ENCODE assay signal across 10 cellular contexts in genomic region chr22:40310081-40310770, GRCh38. TPM values are rescaled to one million over a fixed set of nuclear protein-coding genes. Genes with fewer than 3 reads are reported as not detected.
DNase-seq lines count a peak whose midpoint lies in the region; ATAC-seq, FAIRE-seq and TF ChIP-seq lines count a peak whose summit lies in the region.
"Had no signal": no experiment of that assay in that cellular context is flagged by ENCODE, and none has a peak within 500 bp of the region (broad histone marks: within the 10 kb centered on the region; RNA-seq: fewer than 3 reads in every experiment).

No MANE protein-coding gene starts in this region.

- no peaks in the 10 kb centered on the region for H3K27me3 Mint-ChIP-seq in activated naive CD8-positive, alpha-beta T cell
- no peaks in the 10 kb centered on the region for H3K27me3 Mint-ChIP-seq in activated naive CD8-positive, alpha-beta T cell treated with anti-CD3 and anti-CD28 coated beads, Interleukin-2, amount 50 U/mL, for 24 hours
- H3K27me3 Mint-ChIP-seq in T-helper 2 cell treated with Interferon-gamma antibody and Interleukin-4, amounts not matched to agents 5 μg/mL and 100 μg/mL, for 36 hours (ENCODE audit: low read depth), result no peaks in the 10 kb centered on the region

- H4K20me1 ChIP-seq in GM12878 (ENCODE audit: control insufficient read depth, insufficient read depth), result no peaks in the 10 kb centered on the region

- H3K4me3 ChIP-seq in GM12878 (no peak overlapping the region), mesodermal cell (ENCODE audit: extremely low read depth, insufficient read depth, low read length, poor library complexity, severe bottlenecking) (no peak overlapping the region), uterus (no peak overlapping the region)
- H3K4me3 ChIP-seq: cardiac muscle cell had no signal

- TF ChIP-seq CTCF in GM12878 (IDR thresholded peaks at IDR 0.05 in 2 of 3, conservative IDR thresholded peaks at IDR 0.05 in 1 of 3; ENCODE audit: control insufficient read depth in 2 of 3, extremely low read depth in 1 of 3, insufficient read depth in 1 of 3, low read depth in 3 of 3, low read length in 3 of 3) (no peak), uterus (IDR thresholded peaks at IDR 0.05) (no peak)

- no peak for TF ChIP-seq EP300 in GM12878 (IDR thresholded peaks at IDR 0.05; ENCODE audit: borderline replicate concordance in 1 of 2, control insufficient read depth in 1 of 2, low read depth in 2 of 2, low read length in 2 of 2)

- peaks cover 39% of the 10 kb centered on the region for H3K4me1 Mint-ChIP-seq in activated naive CD8-positive, alpha-beta T cell (ENCODE audit: low read depth)
- H3K4me1 Mint-ChIP-seq in activated naive CD8-positive, alpha-beta T cell treated with anti-CD3 and anti-CD28 coated beads, Interleukin-2, amount 50 U/mL, for 24 hours, result peaks cover 26% of the 10 kb centered on the region
- H3K4me1 Mint-ChIP-seq in T-helper 2 cell treated with Interferon-gamma antibody and Interleukin-4, amounts not matched to agents 5 μg/mL and 100 μg/mL, for 36 hours (ENCODE audit: low read depth), result peaks cover 21% of the 10 kb centered on the region

- H3K27ac ChIP-seq in GM12878 (ENCODE audit: control insufficient read depth, insufficient read depth), result no peak overlapping the region
- H3K27ac ChIP-seq in mesodermal cell (ENCODE audit: low read depth, low read length, severe bottlenecking), result peak overlapping the region; percentile 94
- peak overlapping the region; percentile 34 to 62 for H3K27ac ChIP-seq in uterus
- H3K27ac ChIP-seq: cardiac muscle cell had no signal

- no peak for DNase-seq in activated naive CD8-positive, alpha-beta T cell treated with anti-CD3 and anti-CD28 coated beads, Interleukin-2, amount 50 U/mL, for 24 hours
- no peak for DNase-seq in GM12878 (ENCODE audit: low read depth, low spot score)
- peak; percentile 25 to 48 for DNase-seq in uterus
- no peak for DNase-seq in T-helper 2 cell treated with Interferon-gamma antibody and Interleukin-4, amounts not matched to agents 5 μg/mL and 100 μg/mL, for 36 hours (ENCODE audit: low spot score)
- no peak for DNase-seq in mesenteric fat pad (ENCODE audit: low spot score)
- no peak for DNase-seq in NCI-H2107 (lab: John Stamatoyannopoulos, UW)

- no peak overlapping the region for H3K9ac ChIP-seq in GM12878 (ENCODE audit: control insufficient read depth, insufficient read depth, low read length)

- H3K9me3 ChIP-seq in GM12878 (replicated peaks; ENCODE audit: control insufficient read depth, insufficient read depth, low read length) (no peaks in the 10 kb centered on the region), mesodermal cell (ENCODE audit: control insufficient read depth, low read length) (no peaks in the 10 kb centered on the region), uterus (no peaks in the 10 kb centered on the region)

- TF ChIP-seq POLR2A in GM12878 (IDR thresholded peaks at IDR 0.05; ENCODE audit: low read depth, low read length), result no peak
- no peak for TF ChIP-seq POLR2A in uterus (IDR thresholded peaks at IDR 0.05)

- RAD21 ChIA-PET in GM12878 (lab: Charles Lee; ENCODE audit: unreplicated experiment), result no interaction called here

- 59% methylated on average over 9 of the region's 9 CpGs for WGBS in GM12878 (ENCODE audit: insufficient coverage, insufficient replicate concordance, low lambda C conversion rate, missing lambda C conversion rate)
- WGBS in mesodermal cell (ENCODE audit: insufficient coverage in 2 of 2), 2 experiments, result 81 to 94% methylated on average over 5 to 7 of the region's 9 CpGs

- H3K36me3 Mint-ChIP-seq in activated naive CD8-positive, alpha-beta T cell, result peaks cover 30% of the 10 kb centered on the region
- peaks cover 39% of the 10 kb centered on the region for H3K36me3 Mint-ChIP-seq in activated naive CD8-positive, alpha-beta T cell treated with anti-CD3 and anti-CD28 coated beads, Interleukin-2, amount 50 U/mL, for 24 hours (ENCODE audit: low read depth)
- peaks cover 63% of the 10 kb centered on the region for H3K36me3 Mint-ChIP-seq in T-helper 2 cell treated with Interferon-gamma antibody and Interleukin-4, amounts not matched to agents 5 μg/mL and 100 μg/mL, for 36 hours (ENCODE audit: low read depth)

- CTCF ChIA-PET in GM12878 (lab: Yijun Ruan, JAX), result no interaction called here

- POLR2A ChIA-PET in GM12878 (lab: Charles Lee), result no interaction called here

- SMC1A ChIA-PET in GM12878 (lab: Charles Lee; ENCODE audit: uncharacterized antibody, unreplicated experiment), result interaction anchor here (0.7 kb wide), 1 partner anchor 24 kb away, joined by 3 read pairs; no protein-coding TSS in a partner anchor

- intact Hi-C loops in GM12878 (cut with micrococcal nuclease; ENCODE audit: unreplicated experiment), result no loop called here
- intact Hi-C loops in uterus (cut with DNase I; ENCODE audit: low total_unique reads), result no loop called here

- TF ChIP-seq RAD21 in GM12878 (IDR thresholded peaks at IDR 0.05; ENCODE audit: insufficient read depth, low read depth, low read length), result no peak

- no peak overlapping the region for H2AFZ ChIP-seq in GM12878 (ENCODE audit: control insufficient read depth, low read depth, low read length)

- H3K4me1 ChIP-seq in GM12878 (ENCODE audit: control insufficient read depth, insufficient read depth, low read length) (no peaks in the 10 kb centered on the region), mesodermal cell (ENCODE audit: control insufficient read depth, insufficient read depth, low read length, poor library complexity, severe bottlenecking) (peaks cover 26% of the 10 kb centered on the region), uterus (no peaks in the 10 kb centered on the region)

- no peak for ATAC-seq in activated naive CD8-positive, alpha-beta T cell treated with anti-CD3 and anti-CD28 coated beads, Interleukin-2, amount 50 U/mL, for 24 hours
- no peak for ATAC-seq in GM12878

- no peak for FAIRE-seq in GM12878 (lab: Jason Lieb, UNC)
- FAIRE-seq: A204.1 had no signal

- H3K27ac Mint-ChIP-seq in activated naive CD8-positive, alpha-beta T cell, result peak overlapping the region; percentile 67
- no peak overlapping the region for H3K27ac Mint-ChIP-seq in activated naive CD8-positive, alpha-beta T cell treated with anti-CD3 and anti-CD28 coated beads, Interleukin-2, amount 50 U/mL, for 24 hours
- no peak overlapping the region for H3K27ac Mint-ChIP-seq in T-helper 2 cell treated with Interferon-gamma antibody and Interleukin-4, amounts not matched to agents 5 μg/mL and 100 μg/mL, for 36 hours

- H3K9me3 Mint-ChIP-seq in activated naive CD8-positive, alpha-beta T cell (ENCODE audit: low read depth), result no peaks in the 10 kb centered on the region
- no peaks in the 10 kb centered on the region for H3K9me3 Mint-ChIP-seq in activated naive CD8-positive, alpha-beta T cell treated with anti-CD3 and anti-CD28 coated beads, Interleukin-2, amount 50 U/mL, for 24 hours
- no peaks in the 10 kb centered on the region for H3K9me3 Mint-ChIP-seq in T-helper 2 cell treated with Interferon-gamma antibody and Interleukin-4, amounts not matched to agents 5 μg/mL and 100 μg/mL, for 36 hours

- no peaks in the 10 kb centered on the region for H3K27me3 ChIP-seq in GM12878 (replicated peaks in 1 of 2; ENCODE audit: control insufficient read depth in 2 of 2, insufficient read depth in 2 of 2, low read length in 1 of 2)
- no peaks in the 10 kb centered on the region for H3K27me3 ChIP-seq in uterus
- H3K27me3 ChIP-seq: cardiac muscle cell had no signal

- in situ Hi-C loops in GM12878 (cut with MboI), result no loop called here

- no TSS peak for BruUV-seq in GM12878 (replicated peaks; lab: Mats Ljungman, UMichigan)

- H3K79me2 ChIP-seq in GM12878 (ENCODE audit: control insufficient read depth, insufficient read depth, low read length), result no peaks in the 10 kb centered on the region

- H3K36me3 ChIP-seq in GM12878 (ENCODE audit: control insufficient read depth in 2 of 2, insufficient read depth in 2 of 2, low read length in 1 of 2) (peaks cover 13 to 41% of the 10 kb centered on the region in 2 experiments), mesodermal cell (ENCODE audit: control insufficient read depth, insufficient read depth, low read length) (peaks cover 68% of the 10 kb centered on the region), uterus (no peaks in the 10 kb centered on the region)

- no peak overlapping the region for H3K4me3 Mint-ChIP-seq in activated naive CD8-positive, alpha-beta T cell
- no peak overlapping the region for H3K4me3 Mint-ChIP-seq in activated naive CD8-positive, alpha-beta T cell treated with anti-CD3 and anti-CD28 coated beads, Interleukin-2, amount 50 U/mL, for 24 hours
- H3K4me3 Mint-ChIP-seq in T-helper 2 cell treated with Interferon-gamma antibody and Interleukin-4, amounts not matched to agents 5 μg/mL and 100 μg/mL, for 36 hours, result no peak overlapping the region

- no peak overlapping the region for H3K4me2 ChIP-seq in GM12878 (ENCODE audit: control insufficient read depth, insufficient read depth)

TF ChIP-seq in GM12878, 131 proteins besides CTCF, POLR2A, EP300 and RAD21 (continues in another document):
- TF ChIP-seq TARDBP (IDR thresholded peaks at IDR 0.05; ENCODE audit: borderline replicate concordance) (no peak), POLR2AphosphoS2 (IDR thresholded peaks at IDR 0.05; ENCODE audit: low read depth, low read length) (no peak), NR2F1 (conservative IDR thresholded peaks at IDR 0.05) (no peak)

RNA-seq across cellular contexts. Expression of gene ADSL, which starts 36.1 kb away (rescaled TPM):
- 97.8 and 105 TPM in 2 replicates for total RNA-seq in GM12878 (2013; cell fraction: nucleolus; rRNA removed)
- total RNA-seq in GM12878 (2014; rRNA removed) (141 and 144 TPM in 2 replicates), GM12878 (2014; rRNA removed; fragmentation: Illumina TruSeq; extraction: Trizol) (124 and 126 TPM in 2 replicates), GM12878 (2021) (132 and 133 TPM in 2 replicates), uterus (100 to 1,000 TPM in 2 of 4 donors, 10 to 100 TPM in 2; 28.5 to 151 (median 79.5) TPM), mesenteric fat pad (55.1 TPM)
- polyA plus RNA-seq in GM12878 (2011; ENCODE audit: low read depth), result 75.9 TPM
- polyA plus RNA-seq in GM12878 (2011; rRNA removed) (126 and 139 TPM in 2 replicates), GM12878 (2014; fragmentation: Illumina TruSeq; extraction: Trizol) (127 and 132 TPM in 2 replicates), GM12878 (2014; fragmentation: Nextera tagmentation; extraction: Ambion mirVana) (100 to 1,000 TPM; 230 to 313 TPM), GM12878 (2014; rRNA removed) (128 and 144 TPM in 2 replicates), GM12878 (2016; fragmentation: Nextera tagmentation; extraction: Ambion mirVana) (100 to 1,000 TPM; 182 to 192 TPM)
- polyA plus RNA-seq in GM12878 (2011; cell fraction: cytosol; rRNA removed), result 143 and 151 TPM in 2 replicates
- polyA plus RNA-seq in GM12878 (2011; cell fraction: nucleus; rRNA removed), result 104 TPM in 2 replicates
- 79.8 and 95.5 TPM in 2 replicates for polyA plus RNA-seq in GM12878 (2012)
- 163 and 188 TPM in 2 replicates for polyA minus RNA-seq in GM12878 (2011; rRNA and poly(A)+ RNA removed)
- polyA minus RNA-seq in GM12878 (2011; cell fraction: cytosol; rRNA and poly(A)+ RNA removed), result 27.4 and 42.8 TPM in 2 replicates
- 28.3 and 41.4 TPM in 2 replicates for polyA minus RNA-seq in GM12878 (2011; cell fraction: nucleus; rRNA and poly(A)+ RNA removed)
- 114 TPM for polyA plus RNA-seq in mesodermal cell (2013, experiment 1 of 2)
- 118 TPM for polyA plus RNA-seq in mesodermal cell (2013, experiment 2 of 2)

Comparison
In these comparisons a context has a peak if more than half of its experiments do, and no peak if none do; other contexts are left out.
1. DNase-seq: peak in uterus (2 of 2); none in activated naive CD8-positive, alpha-beta T cell treated with anti-CD3 and anti-CD28 coated beads, Interleukin-2, amount 50 U/mL, for 24 hours (single experiment), GM12878 (single experiment), T-helper 2 cell treated with Interferon-gamma antibody and Interleukin-4, amounts not matched to agents 5 μg/mL and 100 μg/mL, for 36 hours (single experiment), mesenteric fat pad (single experiment) and NCI-H2107 (single experiment).